Comparison of ENCODE assay signal across 5 cellular contexts in genomic region chr7:22708677-22709061, GRCh38. TPM values are rescaled to one million over a fixed set of nuclear protein-coding genes. Genes with fewer than 3 reads are reported as not detected.
"Had no signal": no experiment of that assay in that cellular context is flagged by ENCODE, and none has a peak within 500 bp of the region (broad histone marks: within the 10 kb centered on the region; RNA-seq: fewer than 3 reads in every experiment).

No MANE protein-coding gene starts in this region.

RNA-seq across cellular contexts. Expression of gene IL6, which starts 18.3 kb away (rescaled TPM):
- total RNA-seq: frontal cortex, left lobe of liver, liver had no signal
- polyA plus RNA-seq: immature natural killer cell, mammary epithelial cell had no signal
